In genomic region chr10:93075369-93076221, GRCh38 we compare ENCODE assay signal across 1 cellular context.
TF ChIP-seq lines count a peak whose summit lies in the region.

No MANE protein-coding gene starts in this region.

TF ChIP-seq in H1, 55 proteins besides CTCF, POLR2A, EP300 and RAD21 (continued from another document):
- no peak for TF ChIP-seq CHD7 (IDR thresholded peaks at IDR 0.05; ENCODE audit: insufficient replicate concordance, low read length)
- no peak for TF ChIP-seq POLR2AphosphoS5 (IDR thresholded peaks at IDR 0.05; ENCODE audit: low read depth, low read length)
- no peak for TF ChIP-seq EGR1 (IDR thresholded peaks at IDR 0.05; ENCODE audit: borderline replicate concordance, low read depth, low read length)
- no peak for TF ChIP-seq SIN3A (conservative IDR thresholded peaks at IDR 0.05 in 1 of 2, IDR thresholded peaks at IDR 0.05 in 1 of 2; ENCODE audit: low read depth in 1 of 2, low read length in 2 of 2)
- no peak for TF ChIP-seq JUN (IDR thresholded peaks at IDR 0.05; ENCODE audit: low read depth, low read length)
- no peak for TF ChIP-seq CEBPB (IDR thresholded peaks at IDR 0.05; ENCODE audit: low read depth, low read length)
- TF ChIP-seq CBX8 (IDR thresholded peaks at IDR 0.05; ENCODE audit: borderline replicate concordance, low read depth, low read length): no peak
- peak; percentile 9 for TF ChIP-seq RNF2 (IDR thresholded peaks at IDR 0.05; ENCODE audit: borderline replicate concordance, low read depth, low read length, missing control alignments, poor library complexity, severe bottlenecking)
- TF ChIP-seq ATF3 (IDR thresholded peaks at IDR 0.05; ENCODE audit: insufficient read depth, low read depth, low read length): no peak
- peak; percentile 64; the same call in 1 of the 2 replicates for TF ChIP-seq SUZ12 (IDR thresholded peaks at IDR 0.05; ENCODE audit: low read length)
- TF ChIP-seq YY1 (IDR thresholded peaks at IDR 0.05; ENCODE audit: low read depth, low read length): no peak
- no peak for TF ChIP-seq BACH1 (IDR thresholded peaks at IDR 0.05; ENCODE audit: low read length)
- TF ChIP-seq SP2 (IDR thresholded peaks at IDR 0.05; ENCODE audit: low read length): no peak
- TF ChIP-seq EZH2 (IDR thresholded peaks at IDR 0.05; ENCODE audit: low read depth, low read length, severe bottlenecking): peak; percentile 16
TF ChIP-seq in H1: peak in this region for 3.
